In the genomic region with DNA sequence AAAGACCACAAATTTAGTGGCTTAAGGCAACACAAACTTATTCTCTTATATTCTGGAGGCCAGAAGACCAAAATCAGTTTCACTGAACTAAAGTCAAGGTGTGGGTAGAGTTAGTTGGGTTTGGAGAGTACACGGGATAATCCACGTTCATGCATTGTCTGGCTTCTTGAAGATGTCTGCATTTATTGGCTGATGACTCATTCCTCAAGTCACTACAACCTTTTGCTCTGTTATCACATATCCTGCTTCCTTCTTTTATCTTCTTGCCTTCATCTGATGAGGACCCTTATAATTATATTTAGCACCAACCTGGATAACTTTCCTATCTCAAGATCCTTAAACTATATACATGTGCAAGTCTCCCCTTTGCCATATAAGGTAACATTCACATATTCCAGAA, we compare ENCODE assay signal across 2 cellular contexts.
TF ChIP-seq lines count a peak whose summit lies in the region.

No MANE protein-coding gene starts in this region.

TF ChIP-seq in SK-N-SH, 30 proteins besides CTCF, POLR2A, EP300 and RAD21 (continued from another document):
- TF ChIP-seq REST (IDR thresholded peaks at IDR 0.05; ENCODE audit: low read depth, low read length), result no peak
- no peak for TF ChIP-seq MEF2A (IDR thresholded peaks at IDR 0.05; ENCODE audit: borderline replicate concordance, low read depth)
- TF ChIP-seq GATA2 (CRISPR knock-in tag; IDR thresholded peaks at IDR 0.05), result no peak
- no peak for TF ChIP-seq POLR2AphosphoS5 (IDR thresholded peaks at IDR 0.05; ENCODE audit: low read depth, low read length)
- TF ChIP-seq TEAD4 (IDR thresholded peaks at IDR 0.05; ENCODE audit: borderline replicate concordance, insufficient read depth), result no peak
- TF ChIP-seq NFIC (IDR thresholded peaks at IDR 0.05; ENCODE audit: borderline replicate concordance), result no peak
- TF ChIP-seq RXRA (IDR thresholded peaks at IDR 0.05; ENCODE audit: borderline replicate concordance, low read depth), result no peak
- TF ChIP-seq FOSL2 (IDR thresholded peaks at IDR 0.05; ENCODE audit: borderline replicate concordance, low read depth), result peak; percentile 19; the same call in 1 of the 2 replicates

TF ChIP-seq in SK-N-SH treated with all-trans-retinoic acid at 6 μM for 48 hours, 23 proteins besides CTCF, POLR2A, EP300 and RAD21 (continued from another document):
- no peak for TF ChIP-seq PATZ1 (CRISPR knock-in tag; IDR thresholded peaks at IDR 0.05; ENCODE audit: borderline replicate concordance)
- TF ChIP-seq PPARA (CRISPR knock-in tag; IDR thresholded peaks at IDR 0.05; ENCODE audit: borderline replicate concordance), result no peak
- TF ChIP-seq, protein P1, sequence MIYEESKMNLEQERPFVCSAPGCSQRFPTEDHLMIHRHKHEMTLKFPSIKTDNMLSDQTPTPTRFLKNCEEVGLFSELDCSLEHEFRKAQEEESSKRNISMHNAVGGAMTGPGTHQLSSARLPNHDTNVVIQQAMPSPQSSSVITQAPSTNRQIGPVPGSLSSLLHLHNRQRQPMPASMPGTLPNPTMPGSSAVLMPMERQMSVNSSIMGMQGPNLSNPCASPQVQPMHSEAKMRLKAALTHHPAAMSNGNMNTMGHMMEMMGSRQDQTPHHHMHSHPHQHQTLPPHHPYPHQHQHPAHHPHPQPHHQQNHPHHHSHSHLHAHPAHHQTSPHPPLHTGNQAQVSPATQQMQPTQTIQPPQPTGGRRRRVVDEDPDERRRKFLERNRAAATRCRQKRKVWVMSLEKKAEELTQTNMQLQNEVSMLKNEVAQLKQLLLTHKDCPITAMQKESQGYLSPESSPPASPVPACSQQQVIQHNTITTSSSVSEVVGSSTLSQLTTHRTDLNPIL (CRISPR knock-in tag; IDR thresholded peaks at IDR 0.05; ENCODE audit: low read depth), result no peak
- no peak for TF ChIP-seq GLIS3 (CRISPR knock-in tag; IDR thresholded peaks at IDR 0.05)
- TF ChIP-seq ZNF8 (CRISPR knock-in tag; IDR thresholded peaks at IDR 0.05), result no peak
- no peak for TF ChIP-seq CSDC2 (CRISPR knock-in tag; IDR thresholded peaks at IDR 0.05)
- TF ChIP-seq OSR1 (CRISPR knock-in tag; IDR thresholded peaks at IDR 0.05), result no peak
- no peak for TF ChIP-seq ZC3H10 (CRISPR knock-in tag; IDR thresholded peaks at IDR 0.05)
- TF ChIP-seq, protein P2, sequence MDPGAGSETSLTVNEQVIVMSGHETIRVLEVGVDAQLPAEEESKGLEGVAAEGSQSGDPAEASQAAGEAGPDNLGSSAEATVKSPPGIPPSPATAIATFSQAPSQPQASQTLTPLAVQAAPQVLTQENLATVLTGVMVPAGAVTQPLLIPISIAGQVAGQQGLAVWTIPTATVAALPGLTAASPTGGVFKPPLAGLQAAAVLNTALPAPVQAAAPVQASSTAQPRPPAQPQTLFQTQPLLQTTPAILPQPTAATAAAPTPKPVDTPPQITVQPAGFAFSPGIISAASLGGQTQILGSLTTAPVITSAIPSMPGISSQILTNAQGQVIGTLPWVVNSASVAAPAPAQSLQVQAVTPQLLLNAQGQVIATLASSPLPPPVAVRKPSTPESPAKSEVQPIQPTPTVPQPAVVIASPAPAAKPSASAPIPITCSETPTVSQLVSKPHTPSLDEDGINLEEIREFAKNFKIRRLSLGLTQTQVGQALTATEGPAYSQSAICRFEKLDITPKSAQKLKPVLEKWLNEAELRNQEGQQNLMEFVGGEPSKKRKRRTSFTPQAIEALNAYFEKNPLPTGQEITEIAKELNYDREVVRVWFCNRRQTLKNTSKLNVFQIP (CRISPR knock-in tag; IDR thresholded peaks at IDR 0.05; ENCODE audit: borderline replicate concordance, low read depth), result no peak
